1 cellular context compared by ENCODE assay signal in the genomic region with DNA sequence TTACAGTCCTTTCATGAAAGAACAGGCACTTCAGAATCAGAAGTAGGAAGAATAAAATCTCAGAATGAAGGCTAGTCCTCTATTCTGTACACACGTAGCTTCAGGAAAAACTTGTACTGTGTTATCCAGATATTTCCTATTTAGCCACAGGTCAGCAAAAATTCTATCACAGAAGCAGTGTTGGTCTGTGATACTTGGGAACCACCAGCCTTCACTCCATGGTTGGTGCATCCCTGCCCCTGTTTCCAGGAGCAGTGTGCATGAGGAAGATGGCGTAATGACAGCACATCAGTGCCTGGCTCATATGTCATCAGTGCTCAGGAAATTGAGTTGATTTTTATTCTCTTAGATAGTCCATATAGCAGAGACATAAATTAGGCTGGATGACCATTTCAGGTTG.
TF ChIP-seq lines count a peak whose summit lies in the region.

No MANE protein-coding gene starts in this region.

TF ChIP-seq in HepG2, 621 proteins besides CTCF, POLR2A, EP300 and RAD21 (continued from another document):
- TF ChIP-seq, protein P1, sequence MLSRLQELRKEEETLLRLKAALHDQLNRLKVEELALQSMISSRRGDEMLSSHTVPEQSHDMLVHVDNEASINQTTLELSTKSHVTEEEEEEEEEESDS (CRISPR knock-in tag; IDR thresholded peaks at IDR 0.05; ENCODE audit: borderline replicate concordance) = no peak
- TF ChIP-seq MYC (CRISPR knock-in tag; IDR thresholded peaks at IDR 0.05; ENCODE audit: borderline replicate concordance) = no peak
- TF ChIP-seq SNAPC2 (CRISPR knock-in tag; IDR thresholded peaks at IDR 0.05) = no peak
- TF ChIP-seq MAFF (IDR thresholded peaks at IDR 0.05; ENCODE audit: low read depth, low read length) = peak; percentile 77
- TF ChIP-seq, protein P2, sequence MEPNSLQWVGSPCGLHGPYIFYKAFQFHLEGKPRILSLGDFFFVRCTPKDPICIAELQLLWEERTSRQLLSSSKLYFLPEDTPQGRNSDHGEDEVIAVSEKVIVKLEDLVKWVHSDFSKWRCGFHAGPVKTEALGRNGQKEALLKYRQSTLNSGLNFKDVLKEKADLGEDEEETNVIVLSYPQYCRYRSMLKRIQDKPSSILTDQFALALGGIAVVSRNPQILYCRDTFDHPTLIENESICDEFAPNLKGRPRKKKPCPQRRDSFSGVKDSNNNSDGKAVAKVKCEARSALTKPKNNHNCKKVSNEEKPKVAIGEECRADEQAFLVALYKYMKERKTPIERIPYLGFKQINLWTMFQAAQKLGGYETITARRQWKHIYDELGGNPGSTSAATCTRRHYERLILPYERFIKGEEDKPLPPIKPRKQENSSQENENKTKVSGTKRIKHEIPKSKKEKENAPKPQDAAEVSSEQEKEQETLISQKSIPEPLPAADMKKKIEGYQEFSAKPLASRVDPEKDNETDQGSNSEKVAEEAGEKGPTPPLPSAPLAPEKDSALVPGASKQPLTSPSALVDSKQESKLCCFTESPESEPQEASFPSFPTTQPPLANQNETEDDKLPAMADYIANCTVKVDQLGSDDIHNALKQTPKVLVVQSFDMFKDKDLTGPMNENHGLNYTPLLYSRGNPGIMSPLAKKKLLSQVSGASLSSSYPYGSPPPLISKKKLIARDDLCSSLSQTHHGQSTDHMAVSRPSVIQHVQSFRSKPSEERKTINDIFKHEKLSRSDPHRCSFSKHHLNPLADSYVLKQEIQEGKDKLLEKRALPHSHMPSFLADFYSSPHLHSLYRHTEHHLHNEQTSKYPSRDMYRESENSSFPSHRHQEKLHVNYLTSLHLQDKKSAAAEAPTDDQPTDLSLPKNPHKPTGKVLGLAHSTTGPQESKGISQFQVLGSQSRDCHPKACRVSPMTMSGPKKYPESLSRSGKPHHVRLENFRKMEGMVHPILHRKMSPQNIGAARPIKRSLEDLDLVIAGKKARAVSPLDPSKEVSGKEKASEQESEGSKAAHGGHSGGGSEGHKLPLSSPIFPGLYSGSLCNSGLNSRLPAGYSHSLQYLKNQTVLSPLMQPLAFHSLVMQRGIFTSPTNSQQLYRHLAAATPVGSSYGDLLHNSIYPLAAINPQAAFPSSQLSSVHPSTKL (CRISPR knock-in tag; IDR thresholded peaks at IDR 0.05) = no peak
TF ChIP-seq in HepG2: peak in this region for 3.
